Comparison of ENCODE assay signal across 13 cellular contexts in the genomic region with DNA sequence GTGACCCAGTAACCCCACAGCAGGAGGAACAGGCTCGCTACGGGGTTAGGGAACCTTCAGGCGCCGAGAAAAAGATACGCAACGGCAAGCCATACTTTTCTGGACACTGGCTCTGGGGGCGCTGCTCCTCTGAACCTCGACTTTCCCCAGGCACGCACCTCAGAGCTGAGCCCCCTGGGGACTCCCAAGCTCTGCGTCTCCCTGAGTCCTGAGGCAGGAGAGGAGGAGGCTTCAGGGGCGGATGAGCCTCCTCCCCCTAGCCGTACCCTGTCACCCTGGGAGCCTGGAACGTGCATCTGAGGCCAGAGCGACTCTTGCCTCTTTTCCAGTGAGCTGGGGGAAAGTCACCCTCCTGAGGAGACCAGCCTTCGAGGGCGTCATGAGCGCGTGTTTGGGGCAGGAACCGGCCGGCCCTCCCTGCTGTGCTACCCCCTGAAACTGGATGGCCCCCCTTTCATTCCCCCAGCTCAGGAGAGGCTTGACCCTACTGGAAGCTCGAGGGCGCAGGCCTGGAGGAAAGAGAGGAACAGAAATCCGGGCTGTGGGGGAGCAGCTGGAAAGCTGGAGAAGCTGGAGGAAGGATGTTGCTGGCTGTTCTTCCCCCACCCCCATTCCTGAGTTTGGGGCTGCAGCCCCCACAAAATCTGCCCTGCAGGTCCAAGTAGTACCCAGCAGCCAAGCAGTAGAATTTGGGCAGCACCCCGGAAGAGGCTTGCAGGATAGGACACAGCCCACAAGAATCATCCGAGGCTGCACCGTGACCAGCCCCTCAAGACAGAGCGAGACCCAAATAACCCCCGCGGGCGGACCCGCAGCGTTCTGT. TPM values are rescaled to one million over a fixed set of nuclear protein-coding genes. Genes with fewer than 3 reads are reported as not detected.
DNase-seq lines count a peak whose midpoint lies in the region; ATAC-seq, FAIRE-seq and TF ChIP-seq lines count a peak whose summit lies in the region.
"Had no signal": no experiment of that assay in that cellular context is flagged by ENCODE, and none has a peak within 500 bp of the region (broad histone marks: within the 10 kb centered on the region; RNA-seq: fewer than 3 reads in every experiment).

No MANE protein-coding gene starts in this region.

- peaks cover 84% of the 10 kb centered on the region for H3K27me3 Mint-ChIP-seq in activated T-cell treated with anti-CD3 and anti-CD28 coated beads, Interleukin-2, amount 50 U/mL, for 4 hours (ENCODE audit: low read depth)
- H3K27me3 Mint-ChIP-seq in chondrocyte (ENCODE audit: low read depth), result peaks cover 74% of the 10 kb centered on the region

- TF ChIP-seq POLR2A in stomach (IDR thresholded peaks at IDR 0.05), result no peak

- peak overlapping the region; percentile 68; the same call in 1 of the 2 replicates for H3K9ac ChIP-seq in OCI-LY3 (ENCODE audit: low read length)

- no peak overlapping the region for H3K27ac ChIP-seq in OCI-LY3 (ENCODE audit: low read length)
- peak overlapping the region in 24 of 59 donors; percentile 2 to 94 (median 48) for H3K27ac ChIP-seq in dorsolateral prefrontal cortex
- no peak overlapping the region for H3K27ac ChIP-seq in stomach
- H3K27ac ChIP-seq: RWPE1 had no signal

- H3K27ac Mint-ChIP-seq in chondrocyte (ENCODE audit: unreplicated experiment), result no peak overlapping the region

- H2AFZ ChIP-seq in OCI-LY3 (ENCODE audit: low read depth, low read length), result peak overlapping the region; percentile 88

- H3K4me3 Mint-ChIP-seq in activated T-cell treated with anti-CD3 and anti-CD28 coated beads, Interleukin-2, amount 50 U/mL, for 4 hours, result peak overlapping the region; percentile 55
- H3K4me3 Mint-ChIP-seq in chondrocyte (ENCODE audit: unreplicated experiment), result no peak overlapping the region

- H3K4me1 Mint-ChIP-seq in activated T-cell treated with anti-CD3 and anti-CD28 coated beads, Interleukin-2, amount 50 U/mL, for 4 hours (ENCODE audit: low read depth), result peaks cover 15% of the 10 kb centered on the region
- H3K4me1 Mint-ChIP-seq in chondrocyte (ENCODE audit: low read depth), result peaks cover 11% of the 10 kb centered on the region

- no peak for TF ChIP-seq EP300 in stomach (IDR thresholded peaks at IDR 0.05)

- no peaks in the 10 kb centered on the region for H3K36me3 ChIP-seq in OCI-LY3 (replicated peaks; ENCODE audit: low read depth, low read length)
- no peaks in the 10 kb centered on the region for H3K36me3 ChIP-seq in stomach
- H3K36me3 ChIP-seq: MG63 had no signal

- FAIRE-seq in GM19239 (lab: Jason Lieb, UNC), result no peak
- FAIRE-seq: kidney, urothelium cell line had no signal

- no peaks in the 10 kb centered on the region for H3K36me3 Mint-ChIP-seq in activated T-cell treated with anti-CD3 and anti-CD28 coated beads, Interleukin-2, amount 50 U/mL, for 4 hours (ENCODE audit: insufficient read depth)
- no peaks in the 10 kb centered on the region for H3K36me3 Mint-ChIP-seq in chondrocyte (ENCODE audit: low read depth)

- no peaks in the 10 kb centered on the region for H4K20me1 ChIP-seq in OCI-LY3 (ENCODE audit: insufficient read depth, low read length)

- H3K9me3 Mint-ChIP-seq in activated T-cell treated with anti-CD3 and anti-CD28 coated beads, Interleukin-2, amount 50 U/mL, for 4 hours, result no peaks in the 10 kb centered on the region
- no peaks in the 10 kb centered on the region for H3K9me3 Mint-ChIP-seq in chondrocyte (ENCODE audit: low read depth)

- 9 to 13% (median 10%) methylated on average over 22 to 32 of the region's 32 CpGs for WGBS in stomach, 5 donors

- no peak for DNase-seq in activated T-cell treated with anti-CD3 and anti-CD28 coated beads, Interleukin-2, amount 50 U/mL, for 4 hours
- no peak for DNase-seq in activated T-cell treated with anti-CD3 and anti-CD28 coated beads, Interleukin-2, amount 50 U/mL, for 48 hours
- DNase-seq in dorsolateral prefrontal cortex, result no peak
- no peak for DNase-seq in stomach
- DNase-seq in GM19239 (ENCODE audit: insufficient read length, low spot score), result no peak
- no peak for DNase-seq in stimulated activated naive CD4-positive, alpha-beta T cell (lab: John Stamatoyannopoulos, UW)
- DNase-seq in chondrocyte (ENCODE audit: low spot score), result no peak
- DNase-seq: cortex of kidney had no signal

- H3K27me3 ChIP-seq in OCI-LY3 (ENCODE audit: low read depth, low read length) (peaks cover 30% of the 10 kb centered on the region), dorsolateral prefrontal cortex (peaks cover 0 to 48% (median 7%) of the 10 kb centered on the region in 45 donors), stomach (peaks cover 39 to 100% (median 94%) of the 10 kb centered on the region in 3 donors)

- H3K4me1 ChIP-seq in OCI-LY3 (ENCODE audit: low read length) (peaks cover 23% of the 10 kb centered on the region), stomach (peaks cover 16 to 35% (median 29%) of the 10 kb centered on the region in 4 donors)

- H3K9me3 ChIP-seq in OCI-LY3 (ENCODE audit: insufficient read depth, low read length) (no peaks in the 10 kb centered on the region), stomach (no peaks in the 10 kb centered on the region)
- H3K9me3 ChIP-seq: MG63 had no signal

- no peak for TF ChIP-seq CTCF in OCI-LY3 (IDR thresholded peaks at IDR 0.05; ENCODE audit: low read depth, low read length)
- TF ChIP-seq CTCF in dorsolateral prefrontal cortex (IDR thresholded peaks at IDR 0.05 in 54 of 56, conservative IDR thresholded peaks at IDR 0.05 in 2 of 56; ENCODE audit: low read depth in 1 of 56, partially characterized antibody in 56 of 56), result no peak
- TF ChIP-seq CTCF in stomach (IDR thresholded peaks at IDR 0.05), result no peak
- no peak for TF ChIP-seq CTCF in chondrocyte (IDR thresholded peaks at IDR 0.05)

- intact Hi-C loops in dorsolateral prefrontal cortex (cut with DNase I) (loop anchor here (2.0 to 5.0 kb wide), 5 partner anchors 25 to 198 kb away; a partner anchor contains a TSS), stomach (cut with DNase I; ENCODE audit: low total_unique reads) (loop anchor here (5.0 kb wide), 1 partner anchor 73 kb away; no protein-coding TSS in a partner anchor)

- peak overlapping the region; percentile 72 for H3K4me2 ChIP-seq in OCI-LY3 (ENCODE audit: low read length)

- ATAC-seq in activated T-cell treated with anti-CD3 and anti-CD28 coated beads, Interleukin-2, amount 50 U/mL, for 4 hours, result no peak

- H3K79me2 ChIP-seq in OCI-LY3 (ENCODE audit: low read length), result no peaks in the 10 kb centered on the region

- H3K4me3 ChIP-seq in OCI-LY3 (ENCODE audit: low read length) (peak overlapping the region; percentile 78), dorsolateral prefrontal cortex (peak overlapping the region in 54 of 59 donors; percentile 36 to 76 (median 62)), stomach (peak overlapping the region in 3 of 4 donors; percentile 38 to 52 (median 51))

RNA-seq across cellular contexts. Expression of a gene that starts 25.1 kb away (rescaled TPM):
- 100 to 1,000 TPM; 119 to 142 (median 119) TPM for total RNA-seq in activated T-cell treated with anti-CD3 and anti-CD28 coated beads, Interleukin-2, amount 50 U/mL, for 4 hours
- total RNA-seq in dorsolateral prefrontal cortex (10 to 100 TPM; 42.1 to 75.8 (median 58.1) TPM), stomach (100 to 1,000 TPM in 2 of 5 donors, 10 to 100 TPM in 3; 42.4 to 172 (median 76.9) TPM), chondrocyte (49.7 to 54.2 TPM (median 52.1 TPM) in 3 replicates)
- polyA plus RNA-seq in stomach, result 10 to 100 TPM; 22.7 to 40.5 (median 24.3) TPM
